ENCODE assay signal across 13 cellular contexts in genomic region chr1:111190931-111191451, GRCh38. TPM values are rescaled to one million over a fixed set of nuclear protein-coding genes. Genes with fewer than 3 reads are reported as not detected.
DNase-seq lines count a peak whose midpoint lies in the region; FAIRE-seq and TF ChIP-seq lines count a peak whose summit lies in the region.
"Had no signal": no experiment of that assay in that cellular context is flagged by ENCODE, and none has a peak within 500 bp of the region (broad histone marks: within the 10 kb centered on the region; RNA-seq: fewer than 3 reads in every experiment).

No MANE protein-coding gene starts in this region.

- no peaks in the 10 kb centered on the region for H3K9me3 ChIP-seq in keratinocyte (ENCODE audit: control insufficient read depth, low read depth, low read length)
- no peaks in the 10 kb centered on the region for H3K9me3 ChIP-seq in thymus (ENCODE audit: control insufficient read depth)
- H3K9me3 ChIP-seq in testis, result no peaks in the 10 kb centered on the region
- H3K9me3 ChIP-seq: HAP-1 had no signal

- H3K4me2 ChIP-seq in keratinocyte (ENCODE audit: control insufficient read depth, extremely low read depth, insufficient read depth, low read depth, low read length), result peak overlapping the region; percentile 51

- H3K4me3 ChIP-seq in keratinocyte (ENCODE audit: control insufficient read depth in 2 of 3, extremely low read depth in 1 of 3, insufficient read depth in 2 of 3, low read depth in 1 of 3, low read length in 3 of 3) (no peak overlapping the region), thymus (ENCODE audit: low read length) (no peak overlapping the region), testis (no peak overlapping the region)
- H3K4me3 ChIP-seq: HAP-1, lung had no signal

- no peak for TF ChIP-seq CTCF in keratinocyte (optimal IDR thresholded peaks at IDR 0.05 in 1 of 3, IDR thresholded peaks at IDR 0.05 in 1 of 3, conservative IDR thresholded peaks at IDR 0.05 in 1 of 3; ENCODE audit: extremely low read depth in 1 of 3, insufficient read depth in 2 of 3, low read length in 3 of 3)
- no peak for TF ChIP-seq CTCF in mesothelial cell of epicardium (IDR thresholded peaks at IDR 0.05; ENCODE audit: unreplicated experiment)
- TF ChIP-seq CTCF in testis (IDR thresholded peaks at IDR 0.05), result no peak

- DNase-seq in activated naive CD4-positive, alpha-beta T cell treated with anti-CD3 and anti-CD28 coated beads for 36 hours, result no peak
- DNase-seq in activated naive CD4-positive, alpha-beta T cell treated with Interleukin-2 at 50 U/mL for 16 hours, result no peak
- no peak for DNase-seq in activated T-helper 2 cell treated with anti-CD3 and anti-CD28 coated beads, Interferon-gamma antibody, Interleukin-2, Interleukin-4, amounts not matched to agents 10 μg/mL and 5 μg/mL and 100 μg/mL, durations not matched to agents 14 hours and 24 hours and 36 hours (ENCODE audit: low spot score)
- no peak for DNase-seq in keratinocyte (ENCODE audit: low read depth, low spot score)
- no peak for DNase-seq in HPDE6-E6E7 (ENCODE audit: extremely low spot score)
- no peak for DNase-seq in mesothelial cell of epicardium (ENCODE audit: low spot score in 2 of 2, unreplicated experiment in 2 of 2)
- DNase-seq in testis, result no peak
- DNase-seq: activated CD4-positive, alpha-beta T cell treated with anti-CD3 and anti-CD28 coated beads for 48 hours; cortex of kidney; KG1 had no signal

- no peaks in the 10 kb centered on the region for H3K9me3 Mint-ChIP-seq in activated naive CD4-positive, alpha-beta T cell treated with anti-CD3 and anti-CD28 coated beads for 36 hours
- no peaks in the 10 kb centered on the region for H3K9me3 Mint-ChIP-seq in activated T-helper 2 cell treated with anti-CD3 and anti-CD28 coated beads, Interferon-gamma antibody, Interleukin-2, Interleukin-4, amounts not matched to agents 10 μg/mL and 5 μg/mL and 100 μg/mL, durations not matched to agents 14 hours and 24 hours and 36 hours
- H3K9me3 Mint-ChIP-seq in mesothelial cell of epicardium, result no peaks in the 10 kb centered on the region

- peaks cover 41% of the 10 kb centered on the region for H3K4me1 ChIP-seq in keratinocyte (ENCODE audit: control insufficient read depth, extremely low read depth, insufficient read depth, low read length)
- peaks cover 4% of the 10 kb centered on the region for H3K4me1 ChIP-seq in thymus (ENCODE audit: control insufficient read depth, insufficient read depth, low read length)
- peaks cover 14% of the 10 kb centered on the region for H3K4me1 ChIP-seq in testis
- H3K4me1 ChIP-seq: HAP-1 had no signal

- TF ChIP-seq POLR2A in testis (IDR thresholded peaks at IDR 0.05), result no peak

- H3K4me3 Mint-ChIP-seq in activated naive CD4-positive, alpha-beta T cell treated with anti-CD3 and anti-CD28 coated beads for 36 hours, result no peak overlapping the region
- no peak overlapping the region for H3K4me3 Mint-ChIP-seq in activated T-helper 2 cell treated with anti-CD3 and anti-CD28 coated beads, Interferon-gamma antibody, Interleukin-2, Interleukin-4, amounts not matched to agents 10 μg/mL and 5 μg/mL and 100 μg/mL, durations not matched to agents 14 hours and 24 hours and 36 hours (ENCODE audit: low read depth)
- no peak overlapping the region for H3K4me3 Mint-ChIP-seq in mesothelial cell of epicardium

- CTCF ChIA-PET in activated naive CD4-positive, alpha-beta T cell treated with anti-CD3 and anti-CD28 coated beads for 36 hours (lab: Charles Lee), result interaction anchor here (0.8 to 13.5 kb wide), 2 partner anchors 9 to 28 kb away, joined by 4 to 234 read pairs; no protein-coding TSS in a partner anchor

- H3K36me3 Mint-ChIP-seq in activated naive CD4-positive, alpha-beta T cell treated with anti-CD3 and anti-CD28 coated beads for 36 hours (ENCODE audit: low read depth), result peaks cover 95% of the 10 kb centered on the region
- peaks cover 99% of the 10 kb centered on the region for H3K36me3 Mint-ChIP-seq in activated T-helper 2 cell treated with anti-CD3 and anti-CD28 coated beads, Interferon-gamma antibody, Interleukin-2, Interleukin-4, amounts not matched to agents 10 μg/mL and 5 μg/mL and 100 μg/mL, durations not matched to agents 14 hours and 24 hours and 36 hours (ENCODE audit: low read depth)
- peaks cover 19% of the 10 kb centered on the region for H3K36me3 Mint-ChIP-seq in mesothelial cell of epicardium

- peaks cover 98% of the 10 kb centered on the region for H3K4me1 Mint-ChIP-seq in activated naive CD4-positive, alpha-beta T cell treated with anti-CD3 and anti-CD28 coated beads for 36 hours (ENCODE audit: low read depth)
- H3K4me1 Mint-ChIP-seq in activated T-helper 2 cell treated with anti-CD3 and anti-CD28 coated beads, Interferon-gamma antibody, Interleukin-2, Interleukin-4, amounts not matched to agents 10 μg/mL and 5 μg/mL and 100 μg/mL, durations not matched to agents 14 hours and 24 hours and 36 hours (ENCODE audit: low read depth), result peaks cover 79% of the 10 kb centered on the region
- H3K4me1 Mint-ChIP-seq in mesothelial cell of epicardium, result peaks cover 5% of the 10 kb centered on the region

- no peaks in the 10 kb centered on the region for H3K79me2 ChIP-seq in keratinocyte (ENCODE audit: control insufficient read depth, insufficient read depth, low read length)

- WGBS in thymus, result 94% methylated on average over 2 of the region's 2 CpGs
- WGBS in testis, 2 donors, result 61 to 81% methylated on average over 2 of the region's 2 CpGs

- peak overlapping the region; percentile 99 for H3K27ac Mint-ChIP-seq in activated naive CD4-positive, alpha-beta T cell treated with anti-CD3 and anti-CD28 coated beads for 36 hours
- peak overlapping the region; percentile 24 for H3K27ac Mint-ChIP-seq in activated T-helper 2 cell treated with anti-CD3 and anti-CD28 coated beads, Interferon-gamma antibody, Interleukin-2, Interleukin-4, amounts not matched to agents 10 μg/mL and 5 μg/mL and 100 μg/mL, durations not matched to agents 14 hours and 24 hours and 36 hours
- H3K27ac Mint-ChIP-seq in mesothelial cell of epicardium, result no peak overlapping the region

- no peaks in the 10 kb centered on the region for H3K27me3 Mint-ChIP-seq in activated naive CD4-positive, alpha-beta T cell treated with anti-CD3 and anti-CD28 coated beads for 36 hours (ENCODE audit: low read depth)
- H3K27me3 Mint-ChIP-seq in activated T-helper 2 cell treated with anti-CD3 and anti-CD28 coated beads, Interferon-gamma antibody, Interleukin-2, Interleukin-4, amounts not matched to agents 10 μg/mL and 5 μg/mL and 100 μg/mL, durations not matched to agents 14 hours and 24 hours and 36 hours (ENCODE audit: low read depth), result no peaks in the 10 kb centered on the region
- no peaks in the 10 kb centered on the region for H3K27me3 Mint-ChIP-seq in mesothelial cell of epicardium (ENCODE audit: low read depth)

- FAIRE-seq in keratinocyte (lab: Jason Lieb, UNC), result peak; percentile 55

- intact Hi-C loops in activated naive CD4-positive, alpha-beta T cell treated with anti-CD3 and anti-CD28 coated beads for 36 hours (cut with micrococcal nuclease), result no loop called here
- intact Hi-C loops in activated T-helper 2 cell treated with anti-CD3 and anti-CD28 coated beads, Interferon-gamma antibody, Interleukin-2, Interleukin-4, amounts not matched to agents 10 μg/mL and 5 μg/mL and 100 μg/mL, durations not matched to agents 14 hours and 24 hours and 36 hours (cut with micrococcal nuclease), result loop anchor here (5.0 kb wide), 1 partner anchor 36 kb away; the partner anchor contains the start of gene CHI3L2
- intact Hi-C loops in testis (cut with DNase I; ENCODE audit: low total_unique reads), result no loop called here

- H3K9me1 ChIP-seq in keratinocyte (ENCODE audit: control insufficient read depth, extremely low read depth, insufficient read depth, low read length), result no peaks in the 10 kb centered on the region

- H2AFZ ChIP-seq in keratinocyte (ENCODE audit: control insufficient read depth, low read length), result no peak overlapping the region

- peak overlapping the region; percentile 27 for H3K27ac ChIP-seq in keratinocyte (ENCODE audit: control insufficient read depth, insufficient read depth, low read length)
- H3K27ac ChIP-seq in thymus (ENCODE audit: low read depth), result peak overlapping the region; percentile 52
- no peak overlapping the region for H3K27ac ChIP-seq in testis

- dilution Hi-C loops in keratinocyte (cut with MboI; ENCODE audit: extremely low pct_ligation_motif_present, low sequenced_read_pairs), result no loop called here

- H3K9ac ChIP-seq in keratinocyte (ENCODE audit: control insufficient read depth, extremely low read depth, insufficient read depth, low read length), result no peak overlapping the region

- H3K27me3 ChIP-seq in keratinocyte (ENCODE audit: control insufficient read depth, extremely low read depth, insufficient read depth, low read length) (no peaks in the 10 kb centered on the region), thymus (ENCODE audit: control insufficient read depth, insufficient read depth) (no peaks in the 10 kb centered on the region), testis (no peaks in the 10 kb centered on the region)

- H3K36me3 ChIP-seq in keratinocyte (ENCODE audit: control insufficient read depth in 2 of 2, extremely low read depth in 1 of 2, insufficient read depth in 2 of 2, low read length in 2 of 2), result peaks cover 9 to 15% of the 10 kb centered on the region in 2 experiments
- H3K36me3 ChIP-seq in thymus (ENCODE audit: control insufficient read depth, insufficient read depth), result peaks cover 67% of the 10 kb centered on the region
- H3K36me3 ChIP-seq in testis (ENCODE audit: low read depth, missing control alignments), result no peaks in the 10 kb centered on the region
- H3K36me3 ChIP-seq: HAP-1 had no signal

- H4K20me1 ChIP-seq in keratinocyte (ENCODE audit: control insufficient read depth, extremely low read depth, insufficient read depth, low read length), result no peaks in the 10 kb centered on the region

RNA-seq across cellular contexts. Expression of gene DENND2D, which starts 9.5 kb away (rescaled TPM):
- 100 to 1,000 TPM; 210 to 213 TPM for total RNA-seq in activated naive CD4-positive, alpha-beta T cell treated with anti-CD3 and anti-CD28 coated beads for 36 hours
- total RNA-seq in activated T-helper 2 cell treated with anti-CD3 and anti-CD28 coated beads, Interferon-gamma antibody, Interleukin-2, Interleukin-4, amounts not matched to agents 10 μg/mL and 5 μg/mL and 100 μg/mL, durations not matched to agents 14 hours and 24 hours and 36 hours, result 139 and 143 TPM in 2 replicates
- 5.3 to 8.9 TPM (median 7.8 TPM) in 3 replicates for polyA plus RNA-seq in keratinocyte
- polyA plus RNA-seq in keratinocyte (2011; ENCODE audit: low read depth), result 15.2 TPM
- 6.5 and 10.1 TPM in 2 replicates for polyA plus RNA-seq in keratinocyte (2011; cell fraction: cytosol; rRNA removed)
- polyA plus RNA-seq in keratinocyte (2011; cell fraction: nucleus; rRNA removed), result 5.8 and 8.6 TPM in 2 replicates
- polyA plus RNA-seq in keratinocyte (2012; ENCODE audit: low replicate concordance), result 4.9 and 20.1 TPM in 2 replicates
- polyA minus RNA-seq in keratinocyte, result 5.1 to 8.4 TPM (median 7.4 TPM) in 3 replicates
- 4.2 TPM for polyA minus RNA-seq in keratinocyte (2011; cell fraction: cytosol; rRNA and poly(A)+ RNA removed)
- polyA minus RNA-seq in keratinocyte (2011; cell fraction: nucleus; rRNA and poly(A)+ RNA removed), result 2.5 and 4.0 TPM in 2 replicates
- polyA plus RNA-seq in thymus, result 134 TPM
- 4.1 to 4.8 TPM (median 4.7 TPM) in 3 replicates for total RNA-seq in mesothelial cell of epicardium
- total RNA-seq in testis, result 10 to 100 TPM; 21.2 to 22.9 TPM
- polyA plus RNA-seq in testis (ENCODE audit: insufficient read depth, low read depth, low replicate concordance), result 38.8 TPM

RNA-seq across cellular contexts. Expression of gene CHI3L2, which starts 36.5 kb away (rescaled TPM):
- total RNA-seq in activated naive CD4-positive, alpha-beta T cell treated with anti-CD3 and anti-CD28 coated beads for 36 hours, result 1 to 10 TPM; 5.3 to 5.5 TPM
- 1.3 and 1.8 TPM in 2 replicates for total RNA-seq in activated T-helper 2 cell treated with anti-CD3 and anti-CD28 coated beads, Interferon-gamma antibody, Interleukin-2, Interleukin-4, amounts not matched to agents 10 μg/mL and 5 μg/mL and 100 μg/mL, durations not matched to agents 14 hours and 24 hours and 36 hours
- polyA plus RNA-seq in keratinocyte (1.0 to 2.5 TPM (median 2.4 TPM) in 3 replicates), thymus (190 TPM), testis (ENCODE audit: insufficient read depth, low read depth, low replicate concordance) (4.3 TPM)
- 1.1 TPM for polyA plus RNA-seq in keratinocyte (2011; ENCODE audit: low read depth)
- 2.7 and 3.9 TPM in 2 replicates for polyA plus RNA-seq in keratinocyte (2011; cell fraction: cytosol; rRNA removed)
- 2.4 and 2.7 TPM in 2 replicates for polyA plus RNA-seq in keratinocyte (2011; cell fraction: nucleus; rRNA removed)
- 1.2 and 3.2 TPM in 2 replicates for polyA plus RNA-seq in keratinocyte (2012; ENCODE audit: low replicate concordance)
- polyA minus RNA-seq in keratinocyte, result 0.89 to 1.1 TPM in 2 of 3 replicates, not detected in the other
- not detected for polyA minus RNA-seq in keratinocyte (2011; cell fraction: cytosol; rRNA and poly(A)+ RNA removed)
- 0.63 and 2.6 TPM in 2 replicates for polyA minus RNA-seq in keratinocyte (2011; cell fraction: nucleus; rRNA and poly(A)+ RNA removed)
- total RNA-seq in mesothelial cell of epicardium (not detected in 3 replicates), testis (1 to 10 TPM in 1 of 2 donors, under 1 TPM in 1; 0.55 to 5.0 TPM)

RNA-seq across cellular contexts. Expression of gene CEPT1, which starts 51.0 kb away (rescaled TPM):
- total RNA-seq in activated naive CD4-positive, alpha-beta T cell treated with anti-CD3 and anti-CD28 coated beads for 36 hours, result 10 to 100 TPM; 29.0 to 30.3 TPM
- 29.8 and 34.8 TPM in 2 replicates for total RNA-seq in activated T-helper 2 cell treated with anti-CD3 and anti-CD28 coated beads, Interferon-gamma antibody, Interleukin-2, Interleukin-4, amounts not matched to agents 10 μg/mL and 5 μg/mL and 100 μg/mL, durations not matched to agents 14 hours and 24 hours and 36 hours
- polyA plus RNA-seq in keratinocyte (27.3 to 65.2 TPM (median 50.0 TPM) in 3 replicates), thymus (55.3 TPM), testis (ENCODE audit: insufficient read depth, low read depth, low replicate concordance) (25.0 TPM)
- polyA plus RNA-seq in keratinocyte (2011; ENCODE audit: low read depth), result 14.9 TPM
- polyA plus RNA-seq in keratinocyte (2011; cell fraction: cytosol; rRNA removed), result 11.8 and 26.0 TPM in 2 replicates
- 71.3 and 90.5 TPM in 2 replicates for polyA plus RNA-seq in keratinocyte (2011; cell fraction: nucleus; rRNA removed)
- 21.4 and 50.2 TPM in 2 replicates for polyA plus RNA-seq in keratinocyte (2012; ENCODE audit: low replicate concordance)
- polyA minus RNA-seq in keratinocyte, result 15.0 to 75.6 TPM (median 50.3 TPM) in 3 replicates
- 21.5 TPM for polyA minus RNA-seq in keratinocyte (2011; cell fraction: cytosol; rRNA and poly(A)+ RNA removed)
- 50.6 and 101 TPM in 2 replicates for polyA minus RNA-seq in keratinocyte (2011; cell fraction: nucleus; rRNA and poly(A)+ RNA removed)
- total RNA-seq in mesothelial cell of epicardium (34.6 to 38.9 TPM (median 35.6 TPM) in 3 replicates), testis (10 to 100 TPM; 63.2 to 69.4 TPM)

RNA-seq across cellular contexts. Expression of gene DRAM2, which starts 51.1 kb away (rescaled TPM):
- total RNA-seq in activated naive CD4-positive, alpha-beta T cell treated with anti-CD3 and anti-CD28 coated beads for 36 hours, result 10 to 100 TPM; 27.7 to 31.1 TPM
- total RNA-seq in activated T-helper 2 cell treated with anti-CD3 and anti-CD28 coated beads, Interferon-gamma antibody, Interleukin-2, Interleukin-4, amounts not matched to agents 10 μg/mL and 5 μg/mL and 100 μg/mL, durations not matched to agents 14 hours and 24 hours and 36 hours, result 22.9 and 24.7 TPM in 2 replicates
- polyA plus RNA-seq in keratinocyte (50.7 to 118 TPM (median 117 TPM) in 3 replicates), thymus (77.5 TPM), testis (ENCODE audit: insufficient read depth, low read depth, low replicate concordance) (34.8 TPM)
- 110 TPM for polyA plus RNA-seq in keratinocyte (2011; ENCODE audit: low read depth)
- polyA plus RNA-seq in keratinocyte (2011; cell fraction: cytosol; rRNA removed), result 55.8 and 128 TPM in 2 replicates
- 79.3 and 102 TPM in 2 replicates for polyA plus RNA-seq in keratinocyte (2011; cell fraction: nucleus; rRNA removed)
- 39.6 and 98.0 TPM in 2 replicates for polyA plus RNA-seq in keratinocyte (2012; ENCODE audit: low replicate concordance)
- polyA minus RNA-seq in keratinocyte, result 24.9 to 73.2 TPM (median 69.4 TPM) in 3 replicates
- 21.9 TPM for polyA minus RNA-seq in keratinocyte (2011; cell fraction: cytosol; rRNA and poly(A)+ RNA removed)
- polyA minus RNA-seq in keratinocyte (2011; cell fraction: nucleus; rRNA and poly(A)+ RNA removed), result 29.6 and 47.8 TPM in 2 replicates
- total RNA-seq in mesothelial cell of epicardium (29.8 to 37.9 TPM (median 30.3 TPM) in 3 replicates), testis (10 to 100 TPM; 47.1 to 51.0 TPM)

Comparison
In these comparisons a context has a peak if more than half of its experiments do, and no peak if none do; other contexts are left out.
1. H3K27ac ChIP-seq: peak in keratinocyte (single experiment) and thymus (single experiment); none in testis (0 of 2).